Comparison of ENCODE assay signal across 8 cellular contexts in genomic region chr11:7020183-7020917, GRCh38. TPM values are rescaled to one million over a fixed set of nuclear protein-coding genes. Genes with fewer than 3 reads are reported as not detected.
DNase-seq lines count a peak whose midpoint lies in the region; ATAC-seq, FAIRE-seq and TF ChIP-seq lines count a peak whose summit lies in the region.

TSS of gene NLRP14 (plus strand) at chr11:7020479. CDS start at chr11:7038587, 18,108 bp downstream.
TSS of gene ZNF214 (minus strand) at chr11:7020346. CDS start at chr11:7002835, 17,511 bp downstream.

- H3K9me3 ChIP-seq in WERI-Rb-1 (ENCODE audit: severe bottlenecking), result no peaks in the 10 kb centered on the region
- no peaks in the 10 kb centered on the region for H3K9me3 ChIP-seq in fibroblast of lung (ENCODE audit: control insufficient read depth, insufficient read depth, low read depth, low read length)
- no peaks in the 10 kb centered on the region for H3K9me3 ChIP-seq in mononuclear cell (ENCODE audit: low read depth, low read length)

- H3K4me1 ChIP-seq in ACC112 (ENCODE audit: control insufficient read depth, insufficient read depth, low read length, unreplicated experiment), result peaks cover 6% of the 10 kb centered on the region
- peaks cover 3% of the 10 kb centered on the region for H3K4me1 ChIP-seq in fibroblast of lung (ENCODE audit: control insufficient read depth, extremely low read depth, insufficient read depth, low read length)
- peaks cover 8% of the 10 kb centered on the region for H3K4me1 ChIP-seq in mononuclear cell (ENCODE audit: insufficient read depth, low read length)

- 0 out of 2 replicates have a peak, but pooled peaks cover 5% of the 10 kb centered on the region for H3K27me3 ChIP-seq in ACC112 (ENCODE audit: insufficient read depth, low read length)
- H3K27me3 ChIP-seq in WERI-Rb-1 (ENCODE audit: insufficient read depth, low read depth, severe bottlenecking), result no peaks in the 10 kb centered on the region
- no peaks in the 10 kb centered on the region for H3K27me3 ChIP-seq in fibroblast of lung (ENCODE audit: control insufficient read depth, insufficient read depth, low read length)
- peaks cover 40% of the 10 kb centered on the region for H3K27me3 ChIP-seq in mononuclear cell (ENCODE audit: insufficient read depth, low read length)

- H3K4me3 ChIP-seq in ACC112 (ENCODE audit: low read depth, low read length), result peak within 1 kb of the TSS; percentile 91
- H3K4me3 ChIP-seq in WERI-Rb-1 (ENCODE audit: low read depth, low read length), result peak within 1 kb of the TSS; percentile 53
- H3K4me3 ChIP-seq in fibroblast of lung (replicated peaks in 1 of 4; ENCODE audit: control extremely low read depth in 1 of 4, insufficient read depth in 1 of 4, low read depth in 3 of 4, low read length in 4 of 4), result peak within 1 kb of the TSS; percentile 65 to 90 (median 70)
- peak within 1 kb of the TSS; percentile 6 for H3K4me3 ChIP-seq in mononuclear cell (ENCODE audit: low read length)

- peak within 1 kb of the TSS; percentile 45 for H3K27ac ChIP-seq in ACC112 (ENCODE audit: low read depth, low read length)
- peak within 1 kb of the TSS; percentile 59 for H3K27ac ChIP-seq in WERI-Rb-1
- H3K27ac ChIP-seq in fibroblast of lung (ENCODE audit: insufficient read depth, low read length), result peak within 1 kb of the TSS; percentile 85

- H2AFZ ChIP-seq in ACC112 (ENCODE audit: low read length, unreplicated experiment) (peak within 1 kb of the TSS; percentile 100), fibroblast of lung (ENCODE audit: low read length) (peak within 1 kb of the TSS; percentile 99)

- TF ChIP-seq CTCF in WERI-Rb-1 (IDR thresholded peaks at IDR 0.05; ENCODE audit: low read depth, low read length), result no peak
- TF ChIP-seq CTCF in fibroblast of lung (conservative IDR thresholded peaks at IDR 0.05 in 1 of 2, IDR thresholded peaks at IDR 0.05 in 1 of 2; ENCODE audit: low read depth in 1 of 2, low read length in 2 of 2), result no peak

- peak; percentile 87 for DNase-seq in NCI-H1048 (lab: John Stamatoyannopoulos, UW)
- peak; percentile 94 for DNase-seq in WERI-Rb-1
- peak; percentile 92 to 93 for DNase-seq in fibroblast of lung (ENCODE audit: low read depth in 2 of 2)
- DNase-seq in urothelium cell line (ENCODE audit: low spot score), result peak; percentile 97

- H3K9ac ChIP-seq in fibroblast of lung (ENCODE audit: insufficient read depth, low read length), result peak within 1 kb of the TSS; percentile 83

- ATAC-seq in GM18907 (IDR thresholded peaks at IDR 0.05; ENCODE audit: unreplicated experiment), result peak; percentile 67
- ATAC-seq in GM21576 (IDR thresholded peaks at IDR 0.05; ENCODE audit: unreplicated experiment), result no peak

- H4K20me1 ChIP-seq in fibroblast of lung (ENCODE audit: control insufficient read depth, extremely low read depth, insufficient read depth, low read length), result no peaks in the 10 kb centered on the region

- H3K79me2 ChIP-seq in ACC112 (ENCODE audit: control insufficient read depth, insufficient read depth, low read length, unreplicated experiment) (no peaks in the 10 kb centered on the region), fibroblast of lung (ENCODE audit: control insufficient read depth, insufficient read depth, low read length) (no peaks in the 10 kb centered on the region)

- H3K36me3 ChIP-seq in ACC112 (ENCODE audit: insufficient read depth, low read length), result no peaks in the 10 kb centered on the region
- H3K36me3 ChIP-seq in WERI-Rb-1, result no peaks in the 10 kb centered on the region
- H3K36me3 ChIP-seq in fibroblast of lung (ENCODE audit: control insufficient read depth, insufficient read depth, low read length), result no peaks in the 10 kb centered on the region

- FAIRE-seq in urothelium cell line (lab: Jason Lieb, UNC), result peak; percentile 89

- peak within 1 kb of the TSS; percentile 93 for H3K4me2 ChIP-seq in fibroblast of lung (ENCODE audit: extremely low read depth, insufficient read depth, low read length)

RNA-seq across cellular contexts. Expression of gene NLRP14, which starts in this region (rescaled TPM):
- total RNA-seq in fibroblast of lung (under 0.01 and 0.17 TPM in 2 replicates), mononuclear cell (under 0.01 TPM)
- 0.05 and 0.07 TPM in 2 replicates for polyA plus RNA-seq in fibroblast of lung
- polyA plus RNA-seq in fibroblast of lung (2012), result 0.09 TPM in 1 of 2 replicates, not detected in the other
- polyA minus RNA-seq in fibroblast of lung (ENCODE audit: low replicate concordance), result not detected in 2 replicates

RNA-seq across cellular contexts. Expression of gene ZNF214, which starts in this region (rescaled TPM):
- total RNA-seq in fibroblast of lung (8.7 and 9.9 TPM in 2 replicates), mononuclear cell (not detected)
- polyA plus RNA-seq in fibroblast of lung, result 1.8 and 2.0 TPM in 2 replicates
- polyA plus RNA-seq in fibroblast of lung (2012), result 1.2 and 1.5 TPM in 2 replicates
- not detected in 2 replicates for polyA minus RNA-seq in fibroblast of lung (ENCODE audit: low replicate concordance)

Comparison
In these comparisons a context has a peak if more than half of its experiments do, and no peak if none do; other contexts are left out.
1. H3K4me3 ChIP-seq: peak in every context shown above with its lines; median percentile 91 in ACC112; 70 in fibroblast of lung; 53 in WERI-Rb-1; 6 in mononuclear cell.